ENCODE assay signal across 8 cellular contexts in genomic region chr12:110279976-110280783, GRCh38. TPM values are rescaled to one million over a fixed set of nuclear protein-coding genes. Genes with fewer than 3 reads are reported as not detected.
DNase-seq lines count a peak whose midpoint lies in the region; ATAC-seq and TF ChIP-seq lines count a peak whose summit lies in the region.

No MANE protein-coding gene starts in this region.

- H3K4me1 ChIP-seq in transverse colon: peaks cover 9 to 37% (median 29%) of the 10 kb centered on the region in 4 donors

- DNase-seq in SIG-M5 treated with dmso at 0.1 percent for 504 hours (lab: John Stamatoyannopoulos, UW; ENCODE audit: unreplicated experiment): peak; percentile 44
- DNase-seq in SIG-M5 (lab: John Stamatoyannopoulos, UW): no peak
- peak; percentile 34 for DNase-seq in NOMO-1 treated with DMSO at 0.1 percent for 48 hours (lab: John Stamatoyannopoulos, UW; ENCODE audit: unreplicated experiment)
- DNase-seq in activated gamma-delta T cell treated with Interleukin-2 at 50 U/mL for 16 hours: peak; percentile 33
- DNase-seq in glomerular visceral epithelial cell (ENCODE audit: extremely low spot score): peak; percentile 51
- no peak for DNase-seq in omental fat pad (ENCODE audit: low spot score)
- DNase-seq in transverse colon: peak; percentile 57

- H3K27me3 ChIP-seq in transverse colon: no peaks in the 10 kb centered on the region

- peak; percentile 3 for ATAC-seq in HG03095 (IDR thresholded peaks at IDR 0.05; ENCODE audit: unreplicated experiment)
- ATAC-seq in omental fat pad (ENCODE audit: low FRiP score): peak; percentile 19

- no peak for TF ChIP-seq EP300 in transverse colon (IDR thresholded peaks at IDR 0.05; ENCODE audit: low read depth)

- TF ChIP-seq POLR2A in transverse colon (IDR thresholded peaks at IDR 0.05): no peak

- intact Hi-C loops in transverse colon (cut with DNase I; ENCODE audit: low total_unique reads): no loop called here

- H3K36me3 ChIP-seq in transverse colon: no peaks in the 10 kb centered on the region

- 15 to 40% methylated on average over 7 to 24 of the region's 25 CpGs for WGBS in transverse colon (ENCODE audit: low coverage in 1 of 2), 2 donors

- no peak for TF ChIP-seq CTCF in omental fat pad (IDR thresholded peaks at IDR 0.05)
- TF ChIP-seq CTCF in transverse colon (IDR thresholded peaks at IDR 0.05): peak in 1 of 5 experiments; percentile 15

- H3K9me3 ChIP-seq in transverse colon: no peaks in the 10 kb centered on the region

- peak overlapping the region; percentile 96 to 100 (median 100) for H3K27ac ChIP-seq in transverse colon

- in situ Hi-C loops in transverse colon (cut with MboI; ENCODE audit: low pct_ligation_motif_present in 1 of 4, low pct_unique_long_range_greater_than_20kb in 1 of 4, low sequenced_read_pairs in 3 of 4): no loop called here

- H3K4me3 ChIP-seq in transverse colon: peak overlapping the region; percentile 91 to 99 (median 96)

RNA-seq across cellular contexts. Expression of gene ATP2A2, which starts 0.9 kb away (rescaled TPM):
- total RNA-seq in omental fat pad (100 to 1,000 TPM; 116 to 238 (median 132) TPM), transverse colon (100 to 1,000 TPM; 128 to 185 (median 178) TPM)

Comparison
In these comparisons a context has a peak if more than half of its experiments do, and no peak if none do; other contexts are left out.
1. DNase-seq: peak in SIG-M5 treated with dmso at 0.1 percent for 504 hours (single experiment), NOMO-1 treated with DMSO at 0.1 percent for 48 hours (single experiment), activated gamma-delta T cell treated with Interleukin-2 at 50 U/mL for 16 hours (single experiment), glomerular visceral epithelial cell (single experiment) and transverse colon (single experiment); none in SIG-M5 (single experiment) and omental fat pad (single experiment).